Comparison of ENCODE assay signal across 14 cellular contexts in genomic region chr6:21840428-21840827, GRCh38.
A peak's percentile ranks its signal among the peaks of the same experiment; 100 is the strongest.
DNase-seq lines count a peak whose midpoint lies in the region; ATAC-seq, FAIRE-seq and TF ChIP-seq lines count a peak whose summit lies in the region.
"Had no signal": no experiment of that assay in that cellular context is flagged by ENCODE, and none has a peak within 500 bp of the region (broad histone marks: within the 10 kb centered on the region; RNA-seq: fewer than 3 reads in every experiment).

No MANE protein-coding gene starts in this region.

- intact Hi-C loops in HepG2 (cut with micrococcal nuclease; ENCODE audit: unreplicated experiment), result no loop called here

- no peaks in the 10 kb centered on the region for H3K9me2 ChIP-seq in SK-N-SH

- POLR2A ChIA-PET in HepG2 (lab: Yijun Ruan, JAX), result no interaction called here
- POLR2A ChIA-PET in SK-N-SH (lab: Yijun Ruan, JAX), result no interaction called here

- in situ Hi-C loops in HepG2 (cut with HindIII; ENCODE audit: extremely low pct_ligation_motif_present, low pct_unique_long_range_greater_than_20kb), result no loop called here

- H3K4me2 ChIP-seq in HepG2 (ENCODE audit: low read depth, low read length), result no peak overlapping the region
- peak overlapping the region; percentile 43; the same call in 1 of the 2 replicates for H3K4me2 ChIP-seq in SK-N-SH
- peak overlapping the region; percentile 8 for H3K4me2 ChIP-seq in smooth muscle cell

- TF ChIP-seq CTCF in liver (IDR thresholded peaks at IDR 0.05; ENCODE audit: low read depth, low read length, missing input control) (no peak), HepG2 (CRISPR knock-in tag; IDR thresholded peaks at IDR 0.05) (no peak), SK-N-SH (IDR thresholded peaks at IDR 0.05) (no peak), fibroblast of mammary gland (conservative IDR thresholded peaks at IDR 0.05; ENCODE audit: control insufficient read depth, insufficient read depth, low read depth, low read length) (no peak), smooth muscle cell (IDR thresholded peaks at IDR 0.05; ENCODE audit: borderline replicate concordance, insufficient read depth, poor library complexity, severe bottlenecking) (no peak)

- H3K79me2 ChIP-seq in HepG2 (ENCODE audit: insufficient read depth, low read length) (no peaks in the 10 kb centered on the region), SK-N-SH (ENCODE audit: insufficient read depth) (no peaks in the 10 kb centered on the region; the same call in 1 of the 2 replicates), smooth muscle cell (ENCODE audit: low read depth) (no peaks in the 10 kb centered on the region)

- TF ChIP-seq EP300 in HepG2 (IDR thresholded peaks at IDR 0.05; ENCODE audit: low read depth in 2 of 2, low read length in 2 of 2) (no peak), HepG2 (CRISPR knock-in tag; IDR thresholded peaks at IDR 0.05; ENCODE audit: borderline replicate concordance) (no peak), SK-N-SH (IDR thresholded peaks at IDR 0.05; ENCODE audit: borderline replicate concordance in 1 of 2, low read depth in 1 of 2, low read length in 1 of 2) (peak in 1 of 2 experiments; percentile 20; a peak in 1 of 4 replicates)

- H3K9ac ChIP-seq in liver (ENCODE audit: low read depth in 1 of 2, low read length in 2 of 2), result no peak overlapping the region
- no peak overlapping the region for H3K9ac ChIP-seq in HepG2 (ENCODE audit: insufficient read depth, low read depth, low read length)
- H3K9ac ChIP-seq in SK-N-SH, result no peak overlapping the region
- H3K9ac ChIP-seq in smooth muscle cell (ENCODE audit: low read depth), result no peak overlapping the region

- TF ChIP-seq RAD21 in liver (IDR thresholded peaks at IDR 0.05) (peak in 1 of 2 donors; percentile 6), HepG2 (CRISPR knock-in tag; IDR thresholded peaks at IDR 0.05) (no peak), SK-N-SH (IDR thresholded peaks at IDR 0.05; ENCODE audit: low read length) (no peak)

- H2AFZ ChIP-seq in HepG2 (ENCODE audit: low read length) (no peak overlapping the region), SK-N-SH (ENCODE audit: low read depth) (peak overlapping the region; percentile 33; the same call in 1 of the 2 replicates), smooth muscle cell (ENCODE audit: low read depth) (peak overlapping the region; percentile 73)

- H3K9me3 ChIP-seq in liver (ENCODE audit: control insufficient read depth in 4 of 4, low read length in 3 of 4) (no peaks in the 10 kb centered on the region), HepG2 (ENCODE audit: low read length) (no peaks in the 10 kb centered on the region), SK-N-SH (no peaks in the 10 kb centered on the region), smooth muscle cell (replicated peaks; ENCODE audit: low read depth) (no peaks in the 10 kb centered on the region)
- H3K9me3 ChIP-seq: body of pancreas, Caco-2 had no signal

- H3K27me3 ChIP-seq in liver (ENCODE audit: control insufficient read depth in 4 of 4, insufficient read depth in 4 of 4, low read length in 3 of 4) (no peaks in the 10 kb centered on the region), HepG2 (ENCODE audit: control insufficient read depth in 1 of 2, insufficient read depth in 2 of 2, low read length in 2 of 2) (no peaks in the 10 kb centered on the region), SK-N-SH (ENCODE audit: insufficient read depth) (no peaks in the 10 kb centered on the region), smooth muscle cell (ENCODE audit: low read depth) (no peaks in the 10 kb centered on the region)
- H3K27me3 ChIP-seq: body of pancreas had no signal

- TF ChIP-seq POLR2A in HepG2 (IDR thresholded peaks at IDR 0.05; ENCODE audit: insufficient read depth in 1 of 2, low read depth in 2 of 2, low read length in 2 of 2), result no peak

- H3F3A ChIP-seq in SK-N-SH (replicated peaks; ENCODE audit: insufficient read depth) (peaks cover 17% of the 10 kb centered on the region), smooth muscle cell (ENCODE audit: low read depth) (peaks cover 5% of the 10 kb centered on the region)

- no peaks in the 10 kb centered on the region; the same call in 1 of the 2 replicates for H4K20me1 ChIP-seq in HepG2 (ENCODE audit: insufficient read depth, low read length)
- no peaks in the 10 kb centered on the region for H4K20me1 ChIP-seq in SK-N-SH (ENCODE audit: insufficient read depth)
- no peaks in the 10 kb centered on the region for H4K20me1 ChIP-seq in smooth muscle cell (ENCODE audit: low read depth)

- BruUV-seq in HepG2 (replicated peaks; lab: Mats Ljungman, UMichigan), result no TSS peak

- no peak for DNase-seq in HepG2 (ENCODE audit: low spot score)
- no peak for DNase-seq in SK-N-SH
- peak; percentile 19 for DNase-seq in fibroblast of mammary gland (ENCODE audit: low read depth)
- no peak for DNase-seq in smooth muscle cell (lab: John Stamatoyannopoulos, UW; ENCODE audit: unreplicated experiment)
- no peak for DNase-seq in DMS79 (lab: John Stamatoyannopoulos, UW)
- DNase-seq in NCI-H2227 treated with DMSO at 0.1 percent for 48 hours (lab: John Stamatoyannopoulos, UW), result no peak
- no peak for DNase-seq in effector CD8-positive, alpha-beta T cell (lab: John Stamatoyannopoulos, UW)
- DNase-seq: activated CD4-positive, alpha-beta T cell treated with anti-CD3 and anti-CD28 coated beads for 4 hours; activated naive CD4-positive, alpha-beta T cell treated with anti-CD3 and anti-CD28 coated beads, Interleukin-2, amount 50 U/mL, for 16 hours; body of pancreas; Caco-2; NCI-H82 had no signal

- H3K4me1 ChIP-seq in liver (ENCODE audit: control insufficient read depth in 4 of 4, insufficient read depth in 4 of 4, low read length in 3 of 4), result no peaks in the 10 kb centered on the region
- H3K4me1 ChIP-seq in HepG2 (ENCODE audit: insufficient read depth, low read length), result peaks cover 7% of the 10 kb centered on the region; the same call in 1 of the 2 replicates
- H3K4me1 ChIP-seq in SK-N-SH (ENCODE audit: control insufficient read depth in 1 of 2, insufficient read depth in 2 of 2, low read depth in 1 of 2, low read length in 1 of 2), result peaks cover 13 to 16% of the 10 kb centered on the region in 2 experiments; a peak in 3 of 4 replicates
- peaks cover 30% of the 10 kb centered on the region for H3K4me1 ChIP-seq in smooth muscle cell (ENCODE audit: low read depth)

- 60% methylated on average over 2 of the region's 2 CpGs for WGBS in liver
- 2% methylated on average over 2 of the region's 2 CpGs for WGBS in HepG2 (ENCODE audit: low lambda C conversion rate)
- 24% methylated on average over 2 of the region's 2 CpGs for WGBS in SK-N-SH (ENCODE audit: low lambda C conversion rate)
- 39% methylated on average over 2 of the region's 2 CpGs for WGBS in smooth muscle cell (ENCODE audit: low lambda C conversion rate)

- no peak overlapping the region for H3K27ac ChIP-seq in liver (ENCODE audit: low read depth in 1 of 2, low read length in 2 of 2)
- no peak overlapping the region for H3K27ac ChIP-seq in HepG2 (ENCODE audit: extremely low read length, insufficient read depth, low read length)
- peak overlapping the region in 1 of 2 experiments; percentile 75; a peak in 2 of 4 replicates for H3K27ac ChIP-seq in SK-N-SH (ENCODE audit: low read depth in 2 of 2, low read length in 1 of 2)
- H3K27ac ChIP-seq in smooth muscle cell (ENCODE audit: low read depth), result peak overlapping the region; percentile 73
- H3K27ac ChIP-seq: body of pancreas had no signal

- no peak for ATAC-seq in HepG2
- ATAC-seq: body of pancreas had no signal

- H3K4me3 ChIP-seq in liver (ENCODE audit: low read depth in 1 of 3, low read length in 3 of 3) (no peak overlapping the region), HepG2 (replicated peaks in 1 of 3; ENCODE audit: insufficient read depth in 1 of 3, low read depth in 2 of 3, low read length in 3 of 3) (no peak overlapping the region), SK-N-SH (ENCODE audit: low read depth in 2 of 2, low read length in 1 of 2) (no peak overlapping the region), fibroblast of mammary gland (ENCODE audit: control insufficient read depth, low read depth, low read length) (no peak overlapping the region), smooth muscle cell (no peak overlapping the region)
- H3K4me3 ChIP-seq: body of pancreas, lung had no signal

- CTCF ChIA-PET in HepG2 (lab: Yijun Ruan, JAX; ENCODE audit: low intra/inter-chr PET ratio, low total read pairs) (no interaction called here), SK-N-SH (lab: Yijun Ruan, JAX) (no interaction called here)

- no peak for FAIRE-seq in HepG2 (lab: Jason Lieb, UNC)

- H3K36me3 ChIP-seq in liver (ENCODE audit: control insufficient read depth in 4 of 4, insufficient read depth in 3 of 4, low read depth in 1 of 4, low read length in 3 of 4) (no peaks in the 10 kb centered on the region), HepG2 (replicated peaks in 1 of 2; ENCODE audit: control insufficient read depth in 1 of 2, insufficient read depth in 2 of 2, low read length in 2 of 2) (no peaks in the 10 kb centered on the region), SK-N-SH (replicated peaks in 1 of 2; ENCODE audit: control insufficient read depth in 1 of 2, insufficient read depth in 2 of 2, low read length in 1 of 2) (no peaks in the 10 kb centered on the region), smooth muscle cell (ENCODE audit: low read depth) (no peaks in the 10 kb centered on the region)

TF ChIP-seq in liver, 16 proteins besides CTCF, POLR2A, EP300 and RAD21:
- no peak for TF ChIP-seq JUND (IDR thresholded peaks at IDR 0.05)
- peak; percentile 13 for TF ChIP-seq NR2F2 (IDR thresholded peaks at IDR 0.05)

TF ChIP-seq in HepG2, 621 proteins besides CTCF, POLR2A, EP300 and RAD21 (continues in another document):
- TF ChIP-seq NONO (IDR thresholded peaks at IDR 0.05), result no peak
- TF ChIP-seq NONO (CRISPR knock-in tag; conservative IDR thresholded peaks at IDR 0.05), result no peak

TF ChIP-seq in SK-N-SH, 30 proteins besides CTCF, POLR2A, EP300 and RAD21 (continues in another document):
- no peak for TF ChIP-seq USF1 (IDR thresholded peaks at IDR 0.05; ENCODE audit: borderline replicate concordance, low read depth)
- peak; percentile 28; the same call in 1 of the 2 replicates for TF ChIP-seq FOSL2 (IDR thresholded peaks at IDR 0.05; ENCODE audit: borderline replicate concordance, low read depth)
